17 cellular contexts compared by ENCODE assay signal in genomic region chr12:114902665-114903393, GRCh38.
DNase-seq lines count a peak whose midpoint lies in the region; ATAC-seq, FAIRE-seq and TF ChIP-seq lines count a peak whose summit lies in the region.
"Had no signal": no experiment of that assay in that cellular context is flagged by ENCODE, and none has a peak within 500 bp of the region (broad histone marks: within the 10 kb centered on the region; RNA-seq: fewer than 3 reads in every experiment).

No MANE protein-coding gene starts in this region.

- no peak overlapping the region for H3K4me3 Mint-ChIP-seq in activated T-cell treated with anti-CD3 and anti-CD28 coated beads, Interleukin-2, amount 50 U/mL, for 4 hours
- H3K4me3 Mint-ChIP-seq: activated naive CD4-positive, alpha-beta T cell treated with anti-CD3 and anti-CD28 coated beads for 36 hours; natural killer cell had no signal

- peak overlapping the region; percentile 63 for H2AFZ ChIP-seq in PC-3 (ENCODE audit: low read length)

- CTCF ChIA-PET in A549 (lab: Yijun Ruan, JAX) = interaction anchor here (0.6 to 1.0 kb wide), 2 partner anchors 219 to 885 kb away, joined by 3 read pairs; partner anchors contain the start of gene TBX3
- CTCF ChIA-PET in PC-3 (lab: Charles Lee) = interaction anchor here (2.2 kb wide), 1 partner anchor 218 kb away, joined by 7 read pairs; no protein-coding TSS in a partner anchor

- TF ChIP-seq POLR2A in A549 (IDR thresholded peaks at IDR 0.05; ENCODE audit: low read length) = no peak

- H3K9me3 ChIP-seq in A549 (no peaks in the 10 kb centered on the region; the same call in 2 of the 3 replicates), PC-3 (ENCODE audit: low read length) (no peaks in the 10 kb centered on the region)
- H3K9me3 ChIP-seq: transverse colon had no signal

- peak overlapping the region; percentile 11; the same call in 1 of the 3 replicates for H3K4me2 ChIP-seq in A549
- H3K4me2 ChIP-seq in PC-3 (ENCODE audit: low read length) = peak overlapping the region; percentile 75

- POLR2A ChIA-PET in A549 (lab: Yijun Ruan, JAX) = no interaction called here
- POLR2A ChIA-PET in PC-3 (lab: Charles Lee; ENCODE audit: unreplicated experiment) = interaction anchor here (0.6 to 0.7 kb wide), 3 partner anchors 90 to 323 kb away, joined by 3 to 14 read pairs (median 4); no protein-coding TSS in a partner anchor

- intact Hi-C loops in PC-3 (cut with micrococcal nuclease) = loop anchor here (1.0 to 2.0 kb wide), 4 partner anchors 11 to 218 kb away; partner anchors contain the start of gene TBX3

- ATAC-seq in A549 (peak; percentile 31 to 76; a peak in 3 of 6 replicates), PC-3 (peak; percentile 87)
- no peak for ATAC-seq in activated T-cell treated with anti-CD3 and anti-CD28 coated beads, Interleukin-2, amount 50 U/mL, for 4 hours
- ATAC-seq: left cardiac atrium, natural killer cell had no signal

- H3K27ac ChIP-seq in A549 (peak overlapping the region in 1 of 2 experiments; percentile 65; a peak in 3 of 6 replicates), PC-3 (ENCODE audit: low read length) (peak overlapping the region; percentile 94)
- H3K27ac ChIP-seq: transverse colon had no signal

- H3K4me1 Mint-ChIP-seq in activated T-cell treated with anti-CD3 and anti-CD28 coated beads, Interleukin-2, amount 50 U/mL, for 4 hours (ENCODE audit: low read depth) = no peaks in the 10 kb centered on the region
- H3K4me1 Mint-ChIP-seq: natural killer cell had no signal

- TSS peak; percentile 80 for BruUV-seq in PC-3 (replicated peaks; lab: Mats Ljungman, UMichigan)

- no peaks in the 10 kb centered on the region for H3K79me2 ChIP-seq in PC-3 (ENCODE audit: low read length)

- H3K9ac ChIP-seq in PC-3 (ENCODE audit: low read length) = peak overlapping the region; percentile 78

- WGBS in A549 (ENCODE audit: missing lambda C conversion rate) = 58% methylated on average over 13 of the region's 13 CpGs

- no peak for TF ChIP-seq CTCF in A549 (IDR thresholded peaks at IDR 0.05)
- no peak for TF ChIP-seq CTCF in HFF-Myc (IDR thresholded peaks at IDR 0.05; ENCODE audit: low read depth, low read length, missing control alignments)
- no peak for TF ChIP-seq CTCF in PC-3 (conservative IDR thresholded peaks at IDR 0.05; ENCODE audit: low read depth, low read length)
- TF ChIP-seq CTCF in fibroblast of villous mesenchyme (IDR thresholded peaks at IDR 0.05; ENCODE audit: insufficient read depth, low read depth, low read length) = no peak

- no peaks in the 10 kb centered on the region for H3K9me3 Mint-ChIP-seq in activated T-cell treated with anti-CD3 and anti-CD28 coated beads, Interleukin-2, amount 50 U/mL, for 4 hours

- H3K27me3 ChIP-seq in PC-3 (ENCODE audit: low read length) = no peaks in the 10 kb centered on the region
- H3K27me3 ChIP-seq: transverse colon had no signal

- no peak for TF ChIP-seq RAD21 in A549 (conservative IDR thresholded peaks at IDR 0.05 in 1 of 2, IDR thresholded peaks at IDR 0.05 in 1 of 2)

- no peaks in the 10 kb centered on the region for H3K27me3 Mint-ChIP-seq in activated T-cell treated with anti-CD3 and anti-CD28 coated beads, Interleukin-2, amount 50 U/mL, for 4 hours (ENCODE audit: low read depth)

- no peak for TF ChIP-seq EP300 in A549 (IDR thresholded peaks at IDR 0.05)

- H3K36me3 ChIP-seq in PC-3 (ENCODE audit: low read depth, low read length) = no peaks in the 10 kb centered on the region
- H3K36me3 ChIP-seq: transverse colon had no signal

- DNase-seq in A549 (ENCODE audit: low read depth in 1 of 2, low spot score in 1 of 2) = peak in 1 of 2 experiments; percentile 39
- DNase-seq in HFF-Myc (ENCODE audit: extremely low read depth, low read depth) = no peak
- peak; percentile 96 for DNase-seq in PC-3
- DNase-seq in fibroblast of villous mesenchyme (ENCODE audit: low read depth) = peak; percentile 47
- no peak for DNase-seq in NCI-H146 (lab: John Stamatoyannopoulos, UW)
- no peak for DNase-seq in central memory CD4-positive, alpha-beta T cell
- no peak for DNase-seq in activated T-cell treated with anti-CD3 and anti-CD28 coated beads, Interleukin-2, amount 50 U/mL, for 4 hours
- DNase-seq in NCI-H1092 treated with DMSO at 0.1 percent for 48 hours (lab: John Stamatoyannopoulos, UW) = no peak
- DNase-seq: activated naive CD4-positive, alpha-beta T cell treated with anti-CD3 and anti-CD28 coated beads for 36 hours; left cardiac atrium; natural killer cell; NCI-H226; small intestine; transverse colon had no signal

- no peaks in the 10 kb centered on the region for H3F3A ChIP-seq in PC-3 (ENCODE audit: low read length, unreplicated experiment)

- H3K4me1 ChIP-seq in A549 (peaks cover 9% of the 10 kb centered on the region), PC-3 (ENCODE audit: insufficient read depth, low read length) (peaks cover 47% of the 10 kb centered on the region)
- H3K4me1 ChIP-seq: transverse colon had no signal

- no peaks in the 10 kb centered on the region for H4K20me1 ChIP-seq in PC-3 (ENCODE audit: low read length)

- no peak for FAIRE-seq in A549 (lab: Jason Lieb, UNC)
- FAIRE-seq: frontal cortex, G401.6, small intestine, TTC549 had no signal

- no peaks in the 10 kb centered on the region for H3K9me2 ChIP-seq in PC-3 (replicated peaks; ENCODE audit: low read length)

- no peak overlapping the region for H3K4me3 ChIP-seq in A549
- H3K4me3 ChIP-seq in HFF-Myc (replicated peaks; ENCODE audit: low read depth, low read length) = peak overlapping the region; percentile 35
- peak overlapping the region; percentile 61 for H3K4me3 ChIP-seq in PC-3 (ENCODE audit: low read length)
- no peak overlapping the region for H3K4me3 ChIP-seq in fibroblast of villous mesenchyme (ENCODE audit: low read depth, low read length)
- H3K4me3 ChIP-seq: transverse colon had no signal

- H3K36me3 Mint-ChIP-seq in activated T-cell treated with anti-CD3 and anti-CD28 coated beads, Interleukin-2, amount 50 U/mL, for 4 hours (ENCODE audit: insufficient read depth) = no peaks in the 10 kb centered on the region
- H3K36me3 Mint-ChIP-seq: natural killer cell had no signal

TF ChIP-seq in A549, 52 proteins besides CTCF, POLR2A, EP300 and RAD21:
- no peak for TF ChIP-seq FOSL2 (IDR thresholded peaks at IDR 0.05)
- no peak for TF ChIP-seq FOSL2 (CRISPR knock-in tag; IDR thresholded peaks at IDR 0.05)
- TF ChIP-seq RNF2 (IDR thresholded peaks at IDR 0.05; ENCODE audit: borderline replicate concordance, low read depth) = no peak
- no peak for TF ChIP-seq JUN (IDR thresholded peaks at IDR 0.05)
- no peak for TF ChIP-seq BHLHE40 (IDR thresholded peaks at IDR 0.05; ENCODE audit: low read depth, low read length)
- no peak for TF ChIP-seq CEBPB (IDR thresholded peaks at IDR 0.05)
- no peak for TF ChIP-seq REST (IDR thresholded peaks at IDR 0.05)
- TF ChIP-seq ZNF302 (CRISPR knock-in tag; IDR thresholded peaks at IDR 0.05) = no peak

Comparison
In these comparisons a context has a peak if more than half of its experiments do, and no peak if none do; other contexts are left out.
1. ATAC-seq: peak in A549 (2 of 2) and PC-3 (single experiment); none in activated T-cell treated with anti-CD3 and anti-CD28 coated beads, Interleukin-2, amount 50 U/mL, for 4 hours (0 of 2).
2. DNase-seq: peak in PC-3 (single experiment) and fibroblast of villous mesenchyme (single experiment); none in HFF-Myc (single experiment), NCI-H146 (single experiment), central memory CD4-positive, alpha-beta T cell (single experiment), activated T-cell treated with anti-CD3 and anti-CD28 coated beads, Interleukin-2, amount 50 U/mL, for 4 hours (single experiment) and NCI-H1092 treated with DMSO at 0.1 percent for 48 hours (single experiment).
3. H3K4me3 ChIP-seq: peak in HFF-Myc (single experiment) and PC-3 (single experiment); none in A549 (single experiment) and fibroblast of villous mesenchyme (single experiment).